ENCODE assay signal across 29 cellular contexts in genomic region chr9:71876106-71876505, GRCh38.
"Had no signal": no experiment of that assay in that cellular context is flagged by ENCODE, and none has a peak within 500 bp of the region (broad histone marks: within the 10 kb centered on the region; RNA-seq: fewer than 3 reads in every experiment).

No MANE protein-coding gene starts in this region.

- H3K27ac Mint-ChIP-seq: mesothelial cell of epicardium; naive B cell; nephron; stimulated activated effector memory CD8-positive, alpha-beta T cell treated with anti-CD3 and anti-CD28 coated beads, Interleukin-12 subunit alpha, Interleukin-12 subunit beta, amount 100 ng/mL, for 72 hours; stimulated activated naive CD8-positive, alpha-beta T cell treated with anti-CD3 and anti-CD28 coated beads, Interleukin-15, Interleukin-2, amounts not matched to agents 100 ng/mL and 50 ng/mL, for 24 hours had no signal

- DNase-seq: hippocampal formation; kidney glomerular epithelial cell; left cardiac atrium; left lung; mesendoderm; naive B cell; nucleus accumbens; pancreas; posterior cingulate gyrus; retina; right cardiac atrium; sigmoid colon; small intestine; spleen; stimulated activated CD4-positive, alpha-beta T cell treated with anti-CD3 and anti-CD28 coated beads, Interleukin-4, amount 100 ng/mL, for 24 hours; stimulated activated naive CD4-positive, alpha-beta T cell; tibial artery; upper lobe of right lung had no signal

- H3K4me1 Mint-ChIP-seq: mesothelial cell of epicardium, nephron, neural crest cell had no signal

- ATAC-seq: left cardiac atrium; left lung; pancreas; right cardiac atrium; stimulated activated effector memory CD8-positive, alpha-beta T cell treated with anti-CD3 and anti-CD28 coated beads, Interleukin-12 subunit alpha, Interleukin-12 subunit beta, amount 100 ng/mL, for 72 hours; upper lobe of right lung had no signal

- H3K27me3 Mint-ChIP-seq: naive B cell; stimulated activated naive CD8-positive, alpha-beta T cell treated with anti-CD3 and anti-CD28 coated beads, Interleukin-15, Interleukin-2, amounts not matched to agents 100 ng/mL and 50 ng/mL, for 24 hours had no signal

- H3K4me3 ChIP-seq: left lung, lung, pancreas, prostate gland, sigmoid colon, spleen, suprapubic skin, thoracic aorta, tibial artery, upper lobe of right lung had no signal

- H3K27me3 ChIP-seq: left lung, pancreas, sigmoid colon, spleen, suprapubic skin, tibial artery, upper lobe of right lung had no signal

- H3K4me3 Mint-ChIP-seq: mesothelial cell of epicardium; naive B cell; nephron; neural crest cell; stimulated activated effector memory CD8-positive, alpha-beta T cell treated with anti-CD3 and anti-CD28 coated beads, Interleukin-12 subunit alpha, Interleukin-12 subunit beta, amount 100 ng/mL, for 72 hours; stimulated activated naive CD8-positive, alpha-beta T cell treated with anti-CD3 and anti-CD28 coated beads, Interleukin-15, Interleukin-2, amounts not matched to agents 100 ng/mL and 50 ng/mL, for 24 hours had no signal

- H3K4me1 ChIP-seq: left lung, pancreas, prostate gland, suprapubic skin, upper lobe of right lung had no signal

- H3K27ac ChIP-seq: left lung, pancreas, prostate gland, sigmoid colon, spleen, suprapubic skin, thoracic aorta, tibial artery, upper lobe of right lung had no signal

- FAIRE-seq: keratinocyte, pancreas, small intestine, urothelium cell line had no signal

- H3K9me3 ChIP-seq: pancreas, prostate gland had no signal

- H3K36me3 ChIP-seq: pancreas, prostate gland, upper lobe of right lung had no signal
